1 cellular context compared by ENCODE assay signal in genomic region chr3:56547486-56547885, GRCh38.
TF ChIP-seq lines count a peak whose summit lies in the region.

No MANE protein-coding gene starts in this region.

TF ChIP-seq in HCT116, 20 proteins besides CTCF, POLR2A, EP300 and RAD21 (continued from another document):
- TF ChIP-seq, protein P1, sequence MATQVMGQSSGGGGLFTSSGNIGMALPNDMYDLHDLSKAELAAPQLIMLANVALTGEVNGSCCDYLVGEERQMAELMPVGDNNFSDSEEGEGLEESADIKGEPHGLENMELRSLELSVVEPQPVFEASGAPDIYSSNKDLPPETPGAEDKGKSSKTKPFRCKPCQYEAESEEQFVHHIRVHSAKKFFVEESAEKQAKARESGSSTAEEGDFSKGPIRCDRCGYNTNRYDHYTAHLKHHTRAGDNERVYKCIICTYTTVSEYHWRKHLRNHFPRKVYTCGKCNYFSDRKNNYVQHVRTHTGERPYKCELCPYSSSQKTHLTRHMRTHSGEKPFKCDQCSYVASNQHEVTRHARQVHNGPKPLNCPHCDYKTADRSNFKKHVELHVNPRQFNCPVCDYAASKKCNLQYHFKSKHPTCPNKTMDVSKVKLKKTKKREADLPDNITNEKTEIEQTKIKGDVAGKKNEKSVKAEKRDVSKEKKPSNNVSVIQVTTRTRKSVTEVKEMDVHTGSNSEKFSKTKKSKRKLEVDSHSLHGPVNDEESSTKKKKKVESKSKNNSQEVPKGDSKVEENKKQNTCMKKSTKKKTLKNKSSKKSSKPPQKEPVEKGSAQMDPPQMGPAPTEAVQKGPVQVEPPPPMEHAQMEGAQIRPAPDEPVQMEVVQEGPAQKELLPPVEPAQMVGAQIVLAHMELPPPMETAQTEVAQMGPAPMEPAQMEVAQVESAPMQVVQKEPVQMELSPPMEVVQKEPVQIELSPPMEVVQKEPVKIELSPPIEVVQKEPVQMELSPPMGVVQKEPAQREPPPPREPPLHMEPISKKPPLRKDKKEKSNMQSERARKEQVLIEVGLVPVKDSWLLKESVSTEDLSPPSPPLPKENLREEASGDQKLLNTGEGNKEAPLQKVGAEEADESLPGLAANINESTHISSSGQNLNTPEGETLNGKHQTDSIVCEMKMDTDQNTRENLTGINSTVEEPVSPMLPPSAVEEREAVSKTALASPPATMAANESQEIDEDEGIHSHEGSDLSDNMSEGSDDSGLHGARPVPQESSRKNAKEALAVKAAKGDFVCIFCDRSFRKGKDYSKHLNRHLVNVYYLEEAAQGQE (IDR thresholded peaks at IDR 0.05; ENCODE audit: low read depth), result no peak
- TF ChIP-seq ELF1 (IDR thresholded peaks at IDR 0.05; ENCODE audit: borderline replicate concordance, low read depth), result no peak
- TF ChIP-seq POLR2AphosphoS5 (IDR thresholded peaks at IDR 0.05; ENCODE audit: low read depth, low read length), result no peak
- no peak for TF ChIP-seq EZH2phosphoT487 (IDR thresholded peaks at IDR 0.05; ENCODE audit: borderline replicate concordance)
- TF ChIP-seq, protein P2, sequence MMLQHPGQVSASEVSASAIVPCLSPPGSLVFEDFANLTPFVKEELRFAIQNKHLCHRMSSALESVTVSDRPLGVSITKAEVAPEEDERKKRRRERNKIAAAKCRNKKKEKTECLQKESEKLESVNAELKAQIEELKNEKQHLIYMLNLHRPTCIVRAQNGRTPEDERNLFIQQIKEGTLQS (IDR thresholded peaks at IDR 0.05), result no peak
- TF ChIP-seq EZH2 (IDR thresholded peaks at IDR 0.05), result no peak
- no peak for TF ChIP-seq JUND (IDR thresholded peaks at IDR 0.05)
- TF ChIP-seq SIN3A (IDR thresholded peaks at IDR 0.05; ENCODE audit: low read depth), result no peak
- no peak for TF ChIP-seq CBX3 (IDR thresholded peaks at IDR 0.05; ENCODE audit: low read depth)
- TF ChIP-seq CEBPB (IDR thresholded peaks at IDR 0.05; ENCODE audit: low read depth), result no peak
- TF ChIP-seq TCF7L2 (IDR thresholded peaks at IDR 0.05; ENCODE audit: borderline replicate concordance, extremely low read depth, insufficient read depth, insufficient read length), result no peak
- TF ChIP-seq ZNF274 (IDR thresholded peaks at IDR 0.05; ENCODE audit: low read depth, low read length), result no peak
- no peak for TF ChIP-seq EGR1 (IDR thresholded peaks at IDR 0.05; ENCODE audit: low read depth)
TF ChIP-seq in HCT116: peak in this region for 0.
